1 cellular context compared by ENCODE assay signal in genomic region chr2:7015007-7015950, GRCh38.
TF ChIP-seq lines count a peak whose summit lies in the region.

No MANE protein-coding gene starts in this region.

TF ChIP-seq in HepG2, 621 proteins besides CTCF, POLR2A, EP300 and RAD21 (continued from another document):
- TF ChIP-seq PBX3 (CRISPR knock-in tag; IDR thresholded peaks at IDR 0.05; ENCODE audit: borderline replicate concordance) (no peak), ZNF136 (CRISPR knock-in tag; IDR thresholded peaks at IDR 0.05; ENCODE audit: low read depth) (no peak), ZMAT5 (CRISPR knock-in tag; IDR thresholded peaks at IDR 0.05; ENCODE audit: borderline replicate concordance, low read depth) (no peak), ZNF280D (CRISPR knock-in tag; IDR thresholded peaks at IDR 0.05) (no peak), ZNF296 (CRISPR knock-in tag; conservative IDR thresholded peaks at IDR 0.05) (no peak), ZFP36L2 (CRISPR knock-in tag; IDR thresholded peaks at IDR 0.05) (no peak)
